ENCODE assay signal across 25 cellular contexts in the genomic region with DNA sequence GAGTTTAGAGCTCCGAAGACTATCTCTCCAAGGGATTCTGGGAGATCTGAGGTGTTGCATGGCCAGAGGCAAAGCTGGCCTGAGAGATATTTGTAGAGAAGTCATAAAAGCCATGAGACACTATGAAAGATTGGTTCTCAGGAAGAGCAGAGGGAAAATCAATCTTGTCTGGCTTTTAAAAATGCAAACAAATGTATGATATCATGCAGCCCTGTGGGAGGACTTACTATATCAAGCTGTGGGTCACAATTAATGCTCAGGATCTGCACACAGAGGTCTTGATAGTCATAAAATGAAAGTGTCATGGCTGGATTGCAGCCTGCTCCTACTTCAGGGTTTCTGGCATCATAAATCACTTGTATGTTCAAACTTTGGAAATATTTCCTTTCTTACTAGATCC.
"Had no signal": no experiment of that assay in that cellular context is flagged by ENCODE, and none has a peak within 500 bp of the region (broad histone marks: within the 10 kb centered on the region; RNA-seq: fewer than 3 reads in every experiment).

No MANE protein-coding gene starts in this region.

- H3K4me3 ChIP-seq: adrenal gland, breast epithelium, PC-9 had no signal

- H3K27me3 ChIP-seq: adrenal gland, breast epithelium had no signal

- H2AFZ ChIP-seq: PC-9 had no signal

- H3K36me3 ChIP-seq: adrenal gland, breast epithelium had no signal

- ATAC-seq: activated CD8-positive, alpha-beta T cell treated with anti-CD3 and anti-CD28 coated beads, Interleukin-2, amount 10 ng/mL, durations not matched to agents 7 days and 5 days; WTC11 had no signal

- H3K9me3 ChIP-seq: adrenal gland, breast epithelium had no signal

- H3K27ac ChIP-seq: adrenal gland, breast epithelium, PC-9 had no signal

- DNase-seq: activated CD4-positive, alpha-beta T cell treated with anti-CD3 and anti-CD28 coated beads for 48 hours; activated CD4-positive, alpha-beta T cell treated with anti-CD3 and anti-CD28 coated beads, Interleukin-2, amount 50 U/mL, for 4 hours; activated CD4-positive, CD25-positive, alpha-beta regulatory T cell treated with anti-CD3 and anti-CD28 coated beads, Interleukin-2, amount 50 U/mL, for 72 hours; activated CD8-positive, alpha-beta memory T cell treated with anti-CD3 and anti-CD28 coated beads, Interleukin-2, amount 50 U/mL, for 48 hours; activated CD8-positive, alpha-beta T cell treated with anti-CD3 and anti-CD28 coated beads, Interleukin-2, amount 10 ng/mL, durations not matched to agents 7 days and 5 days; activated naive CD4-positive, alpha-beta T cell treated with anti-CD3 and anti-CD28 coated beads, Interleukin-2, amount 50 U/mL, for 16 hours; activated naive CD8-positive, alpha-beta T cell treated with anti-CD3 and anti-CD28 coated beads, Interleukin-2, amount 10 ng/mL, durations not matched to agents 7 days and 5 days; activated T-cell treated with anti-CD3 and anti-CD28 coated beads, Interleukin-2, amount 50 U/mL, for 1 hour; adrenal gland; aorta; central memory CD4-positive, alpha-beta T cell; NCI-H1105 treated with DMSO at 0.1 percent for 48 hours; NCI-H1436 treated with DMSO at 0.1 percent for 48 hours; NCI-H2029; NCI-H2107; NCI-H2171 treated with DMSO at 0.1 percent for 48 hours; NCI-H345; NCI-H510A; NCI-H526 treated with DMSO at 0.1 percent for 48 hours; NK-92 treated with Interleukin-12 subunit alpha and Interleukin-12 subunit beta, amount 100 ng/mL, for 24 hours; PC-9; SHP77 treated with DMSO at 0.1 percent for 48 hours; T-helper 9 cell had no signal

- H3K4me2 ChIP-seq: PC-9 had no signal

- H3K4me1 ChIP-seq: breast epithelium had no signal
